Comparison of ENCODE assay signal across 23 cellular contexts in the genomic region with DNA sequence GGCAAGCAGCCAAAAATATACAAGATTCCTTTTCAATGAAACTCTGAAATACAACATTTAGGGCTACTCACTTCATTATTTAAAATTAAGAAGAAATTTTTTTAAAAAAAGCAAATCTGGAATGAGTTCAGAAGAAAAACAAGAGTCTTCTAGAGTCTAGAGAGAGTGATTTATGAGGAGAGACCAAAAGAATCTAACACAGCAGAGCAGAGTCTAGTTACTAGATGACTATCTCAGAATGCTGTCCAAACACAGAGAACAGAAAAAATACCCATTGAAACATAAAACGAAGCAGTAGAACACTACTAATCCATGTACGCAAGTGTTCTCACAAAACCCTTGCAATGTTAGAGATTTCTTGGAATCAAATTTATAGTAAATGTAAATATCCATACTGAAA.
DNase-seq lines count a peak whose midpoint lies in the region; ATAC-seq and TF ChIP-seq lines count a peak whose summit lies in the region.
"Had no signal": no experiment of that assay in that cellular context is flagged by ENCODE, and none has a peak within 500 bp of the region (broad histone marks: within the 10 kb centered on the region; RNA-seq: fewer than 3 reads in every experiment).

No MANE protein-coding gene starts in this region.

- no peak overlapping the region for H3T11ph ChIP-seq in H9 (ENCODE audit: low read length)

- H3K9ac ChIP-seq in adipocyte (ENCODE audit: low read length) = no peak overlapping the region
- no peak overlapping the region for H3K9ac ChIP-seq in fibroblast of lung (ENCODE audit: insufficient read depth, low read length)
- no peak overlapping the region for H3K9ac ChIP-seq in neural progenitor cell
- no peak overlapping the region for H3K9ac ChIP-seq in H9 (ENCODE audit: extremely low read depth, insufficient read length, low read length)
- H3K9ac ChIP-seq: BLaER1 treated with 17β-estradiol and CSF1 and Interleukin-3, amounts not matched to agents 10 nM and 100 nM had no signal

- no peak overlapping the region for H3K56ac ChIP-seq in H9 (ENCODE audit: insufficient read length, low read depth, low read length)

- ATAC-seq in HG02938 (IDR thresholded peaks at IDR 0.05; ENCODE audit: unreplicated experiment) = no peak
- ATAC-seq: A549 had no signal

- H3K9me3 ChIP-seq in adipocyte (ENCODE audit: control insufficient read depth, low read length) (no peaks in the 10 kb centered on the region), fibroblast of lung (ENCODE audit: control insufficient read depth, insufficient read depth, low read depth, low read length) (no peaks in the 10 kb centered on the region), neural progenitor cell (ENCODE audit: low read depth) (no peaks in the 10 kb centered on the region), H9 (ENCODE audit: control insufficient read depth, low read depth, low read length) (no peaks in the 10 kb centered on the region)
- H3K9me3 ChIP-seq: A549, BE2C had no signal

- H3K4me3 ChIP-seq in adipocyte (ENCODE audit: low read length) = no peak overlapping the region
- no peak overlapping the region for H3K4me3 ChIP-seq in fibroblast of lung (replicated peaks in 1 of 4; ENCODE audit: control extremely low read depth in 1 of 4, insufficient read depth in 1 of 4, low read depth in 3 of 4, low read length in 4 of 4)
- no peak overlapping the region for H3K4me3 ChIP-seq in neural progenitor cell
- H3K4me3 ChIP-seq: A549; BLaER1 treated with 17β-estradiol and CSF1 and Interleukin-3, amounts not matched to agents 10 nM and 100 nM had no signal

- H4K20me1 ChIP-seq in fibroblast of lung (ENCODE audit: control insufficient read depth, extremely low read depth, insufficient read depth, low read length) (no peaks in the 10 kb centered on the region), neural progenitor cell (ENCODE audit: low read depth) (no peaks in the 10 kb centered on the region), H9 (ENCODE audit: control insufficient read depth, insufficient read depth, insufficient read length) (no peaks in the 10 kb centered on the region)
- H4K20me1 ChIP-seq: BLaER1 treated with 17β-estradiol and CSF1 and Interleukin-3, amounts not matched to agents 10 nM and 100 nM had no signal

- no peaks in the 10 kb centered on the region for H3K4me1 ChIP-seq in adipocyte (ENCODE audit: control insufficient read depth, insufficient read depth, low read length)
- H3K4me1 ChIP-seq in fibroblast of lung (ENCODE audit: control insufficient read depth, extremely low read depth, insufficient read depth, low read length) = no peaks in the 10 kb centered on the region
- peaks cover 15% of the 10 kb centered on the region for H3K4me1 ChIP-seq in neural progenitor cell
- H3K4me1 ChIP-seq in H9 (ENCODE audit: insufficient read depth, low read length) = no peaks in the 10 kb centered on the region; the same call in 1 of the 2 replicates
- H3K4me1 ChIP-seq: A549; BE2C; BLaER1 treated with 17β-estradiol and CSF1 and Interleukin-3, amounts not matched to agents 10 nM and 100 nM had no signal

- H3K23me2 ChIP-seq in H9 (ENCODE audit: insufficient read length, low read depth, low read length, poor library complexity, severe bottlenecking) = no peaks in the 10 kb centered on the region

- H2AFZ ChIP-seq in fibroblast of lung (ENCODE audit: low read length) = no peak overlapping the region
- H2AFZ ChIP-seq in neural progenitor cell (replicated peaks) = no peak overlapping the region
- no peak overlapping the region for H2AFZ ChIP-seq in H9 (ENCODE audit: low read length)

- no peak overlapping the region for H2BK120ac ChIP-seq in H9 (ENCODE audit: low read depth, low read length, poor library complexity, severe bottlenecking)

- H3K79me1 ChIP-seq in H9 (ENCODE audit: insufficient read depth, low read depth, low read length, poor library complexity, severe bottlenecking) = no peaks in the 10 kb centered on the region

- H3K4me3 Mint-ChIP-seq in HFFc6 (no peak overlapping the region), neural progenitor cell (no peak overlapping the region), H9 (no peak overlapping the region)
- no peak overlapping the region for H3K4me3 Mint-ChIP-seq in T-helper 2 cell treated with Interferon-gamma antibody and Interleukin-4, amounts not matched to agents 5 μg/mL and 100 μg/mL, for 36 hours
- H3K4me3 Mint-ChIP-seq: CD14-positive monocyte; CD4-positive, alpha-beta T cell; CD8-positive, alpha-beta memory T cell had no signal

- H3K4me2 ChIP-seq in fibroblast of lung (ENCODE audit: extremely low read depth, insufficient read depth, low read length) (no peak overlapping the region), neural progenitor cell (no peak overlapping the region), H9 (ENCODE audit: insufficient read depth, insufficient read length, low read length) (no peak overlapping the region)
- H3K4me2 ChIP-seq: A549; BLaER1 treated with 17β-estradiol and CSF1 and Interleukin-3, amounts not matched to agents 10 nM and 100 nM had no signal

- H3F3A ChIP-seq in neural progenitor cell (ENCODE audit: low read depth) = peaks cover 8% of the 10 kb centered on the region

- no CpG with 5 or more reads among the region's 2 CpGs for WGBS in H9 (ENCODE audit: extremely low coverage, insufficient read length, low lambda C conversion rate)

- H2AK5ac ChIP-seq in H9 (ENCODE audit: insufficient read length, low read length) = no peak overlapping the region

- DNase-seq in HFFc6 (peak; percentile 28), adipocyte (ENCODE audit: low read depth) (peak; percentile 42), fibroblast of lung (ENCODE audit: low read depth in 2 of 2) (peak; percentile 57 to 67), neural progenitor cell (ENCODE audit: low spot score) (no peak), NCI-H1105 (lab: John Stamatoyannopoulos, UW) (no peak), H9 (no peak)
- DNase-seq in T-helper 2 cell treated with Interferon-gamma antibody and Interleukin-4, amounts not matched to agents 5 μg/mL and 100 μg/mL, for 36 hours (ENCODE audit: low spot score) = no peak
- DNase-seq: 8988T; ACHN; AML-193; BE2C; Calu3; CD4-positive, alpha-beta T cell; CD8-positive, alpha-beta memory T cell; COR-L47; DMS53; DMS79 treated with DMSO at 0.1 percent for 48 hours; GOT3; HCEC 1CT had no signal

- H3K27me3 ChIP-seq in adipocyte (replicated peaks; ENCODE audit: control insufficient read depth, insufficient read depth, low read length) = no peaks in the 10 kb centered on the region
- no peaks in the 10 kb centered on the region for H3K27me3 ChIP-seq in fibroblast of lung (ENCODE audit: control insufficient read depth, insufficient read depth, low read length)
- no peaks in the 10 kb centered on the region for H3K27me3 ChIP-seq in neural progenitor cell
- H3K27me3 ChIP-seq in H9 (ENCODE audit: insufficient read depth, low read length) = no peaks in the 10 kb centered on the region
- H3K27me3 ChIP-seq: BE2C; BLaER1 treated with 17β-estradiol and CSF1 and Interleukin-3, amounts not matched to agents 10 nM and 100 nM had no signal

- H3K4ac ChIP-seq in H9 (ENCODE audit: low read depth, low read length) = no peak overlapping the region

- no peak overlapping the region for H3K18ac ChIP-seq in H9 (ENCODE audit: insufficient read length, low read depth, low read length)

- H3K36me3 Mint-ChIP-seq in HFFc6 (ENCODE audit: low read depth) (peaks cover 14% of the 10 kb centered on the region), neural progenitor cell (peaks cover 5% of the 10 kb centered on the region), H9 (ENCODE audit: insufficient read depth in 1 of 3, low read depth in 3 of 3) (peaks cover 20 to 43% (median 37%) of the 10 kb centered on the region in 3 experiments)
- H3K36me3 Mint-ChIP-seq in T-helper 2 cell treated with Interferon-gamma antibody and Interleukin-4, amounts not matched to agents 5 μg/mL and 100 μg/mL, for 36 hours (ENCODE audit: low read depth) = peaks cover 11% of the 10 kb centered on the region
- H3K36me3 Mint-ChIP-seq: CD14-positive monocyte had no signal

- no peak overlapping the region for H4K5ac ChIP-seq in H9 (ENCODE audit: insufficient read length, low read depth, low read length)

- H3K27ac Mint-ChIP-seq in HFFc6 (no peak overlapping the region), neural progenitor cell (no peak overlapping the region), H9 (no peak overlapping the region)
- H3K27ac Mint-ChIP-seq in T-helper 2 cell treated with Interferon-gamma antibody and Interleukin-4, amounts not matched to agents 5 μg/mL and 100 μg/mL, for 36 hours = no peak overlapping the region
- H3K27ac Mint-ChIP-seq: CD14-positive monocyte; CD4-positive, alpha-beta T cell had no signal

- H3K9me3 Mint-ChIP-seq in HFFc6 (peaks cover 10% of the 10 kb centered on the region; the same call in 1 of the 2 replicates), neural progenitor cell (peaks cover 40% of the 10 kb centered on the region), H9 (peaks cover 38 to 41% of the 10 kb centered on the region in 2 experiments)
- H3K9me3 Mint-ChIP-seq in T-helper 2 cell treated with Interferon-gamma antibody and Interleukin-4, amounts not matched to agents 5 μg/mL and 100 μg/mL, for 36 hours = peaks cover 29% of the 10 kb centered on the region
- H3K9me3 Mint-ChIP-seq: CD4-positive, alpha-beta T cell had no signal

- H2BK5ac ChIP-seq in H9 (ENCODE audit: insufficient read length, low read length) = no peak overlapping the region

- H3K23ac ChIP-seq in H9 (ENCODE audit: insufficient read length, low read depth, low read length) = no peak overlapping the region

- H4K91ac ChIP-seq in H9 (ENCODE audit: insufficient read length, low read depth, low read length) = no peak overlapping the region

- H3K14ac ChIP-seq in H9 (ENCODE audit: insufficient read depth, low read length) = no peak overlapping the region

- no peak overlapping the region for H3K27ac ChIP-seq in fibroblast of lung (ENCODE audit: insufficient read depth, low read length)
- peak overlapping the region; percentile 73 for H3K27ac ChIP-seq in neural progenitor cell
- no peak overlapping the region for H3K27ac ChIP-seq in H9 (ENCODE audit: insufficient read length, low read depth, low read length)
- H3K27ac ChIP-seq: A549; BLaER1 treated with 17β-estradiol and CSF1 and Interleukin-3, amounts not matched to agents 10 nM and 100 nM had no signal

- TF ChIP-seq CTCF in HFFc6 (IDR thresholded peaks at IDR 0.05) (no peak), fibroblast of lung (conservative IDR thresholded peaks at IDR 0.05 in 1 of 2, IDR thresholded peaks at IDR 0.05 in 1 of 2; ENCODE audit: low read depth in 1 of 2, low read length in 2 of 2) (no peak), neural progenitor cell (IDR thresholded peaks at IDR 0.05) (no peak), H9 (conservative IDR thresholded peaks at IDR 0.05) (no peak)

- peaks cover 12% of the 10 kb centered on the region for H3K4me1 Mint-ChIP-seq in HFFc6 (ENCODE audit: low read depth)
- H3K4me1 Mint-ChIP-seq in neural progenitor cell = peaks cover 9% of the 10 kb centered on the region
- H3K4me1 Mint-ChIP-seq in H9 = peaks cover 11 to 13% of the 10 kb centered on the region in 2 experiments
- H3K4me1 Mint-ChIP-seq in T-helper 2 cell treated with Interferon-gamma antibody and Interleukin-4, amounts not matched to agents 5 μg/mL and 100 μg/mL, for 36 hours (ENCODE audit: low read depth) = no peaks in the 10 kb centered on the region
- H3K4me1 Mint-ChIP-seq: CD14-positive monocyte had no signal

- H2BK12ac ChIP-seq in H9 (ENCODE audit: insufficient read length, low read depth, low read length) = no peak overlapping the region

- H4K8ac ChIP-seq in H9 (replicated peaks; ENCODE audit: insufficient read length, low read depth, low read length) = no peak overlapping the region

- H2BK15ac ChIP-seq in H9 (ENCODE audit: low read depth, low read length) = no peak overlapping the region

- H2BK20ac ChIP-seq in H9 (ENCODE audit: low read depth, low read length, poor library complexity, severe bottlenecking) = no peak overlapping the region

- H3K79me2 ChIP-seq in fibroblast of lung (ENCODE audit: control insufficient read depth, insufficient read depth, low read length) (no peaks in the 10 kb centered on the region), neural progenitor cell (ENCODE audit: low read depth) (no peaks in the 10 kb centered on the region), H9 (ENCODE audit: insufficient read depth, low read length) (no peaks in the 10 kb centered on the region)

- H3K27me3 Mint-ChIP-seq in HFFc6 (ENCODE audit: insufficient read depth) = no peaks in the 10 kb centered on the region
- H3K27me3 Mint-ChIP-seq in neural progenitor cell (ENCODE audit: insufficient read depth, low read depth) = no peaks in the 10 kb centered on the region
- H3K27me3 Mint-ChIP-seq in H9 (ENCODE audit: low read depth) = peaks cover 2% of the 10 kb centered on the region
- H3K27me3 Mint-ChIP-seq in T-helper 2 cell treated with Interferon-gamma antibody and Interleukin-4, amounts not matched to agents 5 μg/mL and 100 μg/mL, for 36 hours (ENCODE audit: low read depth) = no peaks in the 10 kb centered on the region
- H3K27me3 Mint-ChIP-seq: CD4-positive, alpha-beta T cell; CD8-positive, alpha-beta memory T cell had no signal

- H3K36me3 ChIP-seq in adipocyte (ENCODE audit: control insufficient read depth, insufficient read depth, low read length, severe bottlenecking) (no peaks in the 10 kb centered on the region), fibroblast of lung (ENCODE audit: control insufficient read depth, insufficient read depth, low read length) (no peaks in the 10 kb centered on the region), neural progenitor cell (no peaks in the 10 kb centered on the region)
- H3K36me3 ChIP-seq: BE2C; BLaER1 treated with 17β-estradiol and CSF1 and Interleukin-3, amounts not matched to agents 10 nM and 100 nM had no signal

Comparison
In these comparisons a context has a peak if more than half of its experiments do, and no peak if none do; other contexts are left out.
1. DNase-seq: peak in HFFc6 (single experiment), adipocyte (single experiment) and fibroblast of lung (2 of 2); none in neural progenitor cell (single experiment), NCI-H1105 (single experiment), H9 (single experiment) and T-helper 2 cell treated with Interferon-gamma antibody and Interleukin-4, amounts not matched to agents 5 μg/mL and 100 μg/mL, for 36 hours (single experiment).